In the genomic region with DNA sequence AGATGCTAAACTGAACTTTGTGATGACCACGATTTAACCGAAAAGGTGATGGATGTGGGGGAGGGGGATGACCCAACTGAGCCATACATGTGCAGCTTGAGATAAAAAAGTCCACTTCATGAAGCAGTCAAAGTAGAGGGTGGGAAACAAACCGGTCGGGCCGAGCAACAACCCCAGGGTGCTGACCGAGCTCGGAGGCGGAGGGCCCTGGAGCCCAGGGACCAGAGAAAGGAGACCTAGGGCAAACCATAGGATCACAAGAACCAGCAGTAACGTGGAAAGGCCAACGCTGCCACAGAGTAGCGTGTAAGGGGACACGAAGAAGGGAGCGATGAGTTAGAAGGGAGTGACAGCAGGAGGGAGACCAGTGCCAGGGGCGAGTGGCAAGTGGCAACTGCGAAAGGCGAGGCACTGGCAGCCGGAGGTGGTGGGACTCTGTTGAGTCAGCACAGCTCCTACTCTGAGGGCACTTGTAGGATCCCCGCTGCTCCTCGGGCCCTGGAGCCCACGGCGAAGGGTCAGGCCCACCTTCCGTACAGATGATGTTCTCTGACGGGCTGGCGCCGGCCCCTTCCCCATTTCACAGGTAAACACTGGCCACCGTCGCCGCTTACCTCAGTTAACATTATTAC, we compare ENCODE assay signal across 8 cellular contexts. TPM values are rescaled to one million over a fixed set of nuclear protein-coding genes. Genes with fewer than 3 reads are reported as not detected.
DNase-seq lines count a peak whose midpoint lies in the region; ATAC-seq lines count a peak whose summit lies in the region.

No MANE protein-coding gene starts in this region.

- H3K36me3 ChIP-seq in esophagus (ENCODE audit: control insufficient read depth in 2 of 2, insufficient read depth in 2 of 2, low read length in 1 of 2), result no peaks in the 10 kb centered on the region

- DNase-seq in ACHN (peak; percentile 65), NCI-H526 treated with DMSO at 0.1 percent for 48 hours (lab: John Stamatoyannopoulos, UW) (peak; percentile 44), myocyte (ENCODE audit: low read depth) (peak; percentile 73)
- peak; percentile 66 for DNase-seq in activated T-cell treated with anti-CD3 and anti-CD28 coated beads, Interleukin-2, amount 50 U/mL, for 1 hour
- DNase-seq in stimulated activated naive CD8-positive, alpha-beta T cell treated with anti-CD3 and anti-CD28 coated beads, Interleukin-15, Interleukin-2, amounts not matched to agents 100 U/mL and 50 U/mL, for 24 hours, result peak; percentile 63

- 0 to 1% methylated on average over 28 of the region's 28 CpGs for WGBS in esophagus, 2 donors

- H3K27ac ChIP-seq in esophagus (ENCODE audit: low read depth in 2 of 2, low read length in 1 of 2), result peak overlapping the region; percentile 83 to 89

- H3K4me3 ChIP-seq in esophagus (ENCODE audit: low read depth in 1 of 2, low read length in 2 of 2), result peak overlapping the region; percentile 90 to 96

- H3K27me3 ChIP-seq in esophagus (ENCODE audit: control insufficient read depth in 1 of 2, insufficient read depth in 2 of 2, low read length in 2 of 2), result no peaks in the 10 kb centered on the region

- no peaks in the 10 kb centered on the region for H3K9me3 ChIP-seq in esophagus (ENCODE audit: control insufficient read depth in 2 of 2, insufficient read depth in 1 of 2, low read depth in 1 of 2, low read length in 1 of 2)

- peak; percentile 16 for ATAC-seq in GM18858 (IDR thresholded peaks at IDR 0.05; ENCODE audit: unreplicated experiment)
- ATAC-seq in HG03066 (IDR thresholded peaks at IDR 0.05; ENCODE audit: low read depth, unreplicated experiment), result peak; percentile 36
- peak; percentile 58 for ATAC-seq in stimulated activated naive CD8-positive, alpha-beta T cell treated with anti-CD3 and anti-CD28 coated beads, Interleukin-15, Interleukin-2, amounts not matched to agents 100 U/mL and 50 U/mL, for 24 hours

- in situ Hi-C loops in ACHN (cut with HindIII; ENCODE audit: low pct_ligation_motif_present, low pct_unique_long_range_greater_than_20kb, low sequenced_read_pairs), result no loop called here

- H3K4me1 ChIP-seq in esophagus (ENCODE audit: control insufficient read depth in 2 of 2, insufficient read depth in 2 of 2, low read length in 1 of 2), result no peaks in the 10 kb centered on the region

RNA-seq across cellular contexts. Expression of a gene that starts 0.5 kb away (rescaled TPM):
- 1 to 10 TPM; 6.6 to 7.4 TPM for polyA plus RNA-seq in esophagus
- total RNA-seq in myocyte, result 90.8 and 155 TPM in 2 replicates
- 15.7 TPM for polyA plus RNA-seq in myocyte (2012)

Comparison
In these comparisons a context has a peak if more than half of its experiments do, and no peak if none do; other contexts are left out.
1. Peak in every context shown above with its lines: DNase-seq, ATAC-seq, H3K4me3 ChIP-seq and H3K27ac ChIP-seq.